8 cellular contexts compared by ENCODE assay signal in the genomic region with DNA sequence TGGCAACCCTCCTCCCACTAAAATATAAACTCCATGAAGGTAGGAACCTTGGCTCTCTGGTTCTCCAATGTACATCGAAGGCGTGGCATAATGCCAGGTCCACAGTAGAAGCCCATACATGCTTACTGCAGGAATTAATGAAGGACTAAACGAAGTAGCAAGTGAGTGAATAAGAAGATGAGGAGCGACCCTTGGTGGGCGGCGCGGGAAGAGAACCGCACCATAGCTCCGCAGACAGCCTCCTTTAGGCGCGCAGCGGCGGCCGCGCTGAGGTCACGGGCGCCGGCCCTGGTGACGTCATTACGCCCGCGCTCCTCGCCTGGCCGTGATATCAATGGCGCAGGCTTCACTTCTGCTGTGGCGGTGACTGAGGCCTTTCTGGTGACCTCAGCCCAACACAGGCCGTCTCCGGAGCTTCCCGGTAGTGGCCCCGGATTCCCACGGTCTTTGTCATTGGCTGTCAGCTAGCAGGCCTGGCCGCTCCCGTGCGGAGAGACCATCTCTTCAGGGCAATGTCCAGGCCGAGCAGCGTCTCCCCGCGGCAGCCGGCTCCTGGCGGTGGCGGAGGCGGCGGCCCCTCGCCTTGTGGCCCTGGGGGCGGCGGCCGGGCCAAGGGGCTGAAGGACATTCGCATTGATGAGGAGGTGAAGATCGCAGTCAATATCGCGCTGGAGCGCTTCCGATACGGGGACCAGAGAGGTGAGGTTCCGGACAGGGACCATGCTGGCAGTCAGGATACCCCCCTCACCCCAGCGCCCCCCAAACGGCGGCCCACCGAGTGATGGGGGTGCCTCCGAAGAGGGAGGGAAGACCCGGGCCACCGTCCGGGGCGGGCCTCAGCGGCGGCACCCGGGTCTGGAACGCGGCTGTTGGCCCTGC. TPM values are rescaled to one million over a fixed set of nuclear protein-coding genes. Genes with fewer than 3 reads are reported as not detected.
DNase-seq lines count a peak whose midpoint lies in the region; ATAC-seq and TF ChIP-seq lines count a peak whose summit lies in the region.

A gene (plus strand): TSS at position 311 of the 879 bp plus-strand sequence. CDS start 202 bp downstream, at position 513.

- H3K27ac ChIP-seq in adrenal gland (peak within 1 kb of the TSS; percentile 58 to 96 (median 95)), heart right ventricle (peak within 1 kb of the TSS; percentile 72 to 97 (median 95))

- peak within 1 kb of the TSS; percentile 92 to 93 (median 92) for H3K4me3 Mint-ChIP-seq in T-cell
- H3K4me3 Mint-ChIP-seq in progenitor cell of endocrine pancreas (ENCODE audit: low read depth): peak within 1 kb of the TSS; percentile 86

- TF ChIP-seq POLR2A in adrenal gland (IDR thresholded peaks at IDR 0.05): peak; percentile 56 to 84

- H3K27me3 ChIP-seq in adrenal gland: no peaks in the 10 kb centered on the region
- peaks cover 0 to 18% (median 0%) of the 10 kb centered on the region in 7 donors for H3K27me3 ChIP-seq in heart right ventricle

- H3K36me3 Mint-ChIP-seq in T-cell (peaks cover 8% of the 10 kb centered on the region), progenitor cell of endocrine pancreas (ENCODE audit: insufficient read depth) (peaks cover 3% of the 10 kb centered on the region)

- CTCF ChIA-PET in T-cell (lab: Charles Lee): interaction anchor here in 1 of 2 donors (0.6 to 1.7 kb wide), 4 partner anchors 30 to 537 kb away, joined by 3 to 6 read pairs (median 4); no protein-coding TSS in a partner anchor

- H3K4me1 ChIP-seq in adrenal gland (replicated peaks in 1 of 2): peaks cover 0 to 31% of the 10 kb centered on the region in 2 donors
- peaks cover 0 to 36% (median 26%) of the 10 kb centered on the region in 9 donors for H3K4me1 ChIP-seq in heart right ventricle

- intact Hi-C loops in adrenal gland (cut with DNase I): loop anchor here in 1 of 2 donors (10.0 kb wide), 1 partner anchor 529 kb away; no protein-coding TSS in a partner anchor
- intact Hi-C loops in heart right ventricle (cut with DNase I): loop anchor here in 9 of 10 donors (1.0 to 10.0 kb wide), 12 partner anchors 133 to 536 kb away; a partner anchor contains a TSS

- DNase-seq in NCI-H128 (lab: John Stamatoyannopoulos, UW; ENCODE audit: unreplicated experiment) (peak; percentile 29), T-cell (peak; percentile 75 to 91 (median 86)), adrenal gland (peak; percentile 86 to 95 (median 91)), heart right ventricle (peak; percentile 88 to 89), progenitor cell of endocrine pancreas (ENCODE audit: low spot score, unreplicated experiment) (peak; percentile 79), ureter (ENCODE audit: low spot score) (peak; percentile 86)

- POLR2A ChIA-PET in T-cell (lab: Charles Lee): interaction anchor here (0.5 to 1.4 kb wide), 4 partner anchors 9 to 534 kb away, joined by 3 to 5 read pairs (median 4); no protein-coding TSS in a partner anchor

- peaks cover 35 to 39% (median 36%) of the 10 kb centered on the region in 3 donors for H3K4me1 Mint-ChIP-seq in T-cell
- H3K4me1 Mint-ChIP-seq in progenitor cell of endocrine pancreas (ENCODE audit: low read depth): peaks cover 13% of the 10 kb centered on the region

- peaks cover 9 to 13% of the 10 kb centered on the region in 2 donors for H3K27me3 Mint-ChIP-seq in T-cell
- H3K27me3 Mint-ChIP-seq in progenitor cell of endocrine pancreas: peaks cover 6% of the 10 kb centered on the region

- 0 to 1% (median 0%) methylated on average over 33 to 69 of the region's 69 CpGs for WGBS in adrenal gland, 4 donors
- WGBS in heart right ventricle, 2 donors: 0 to 1% methylated on average over 69 of the region's 69 CpGs

- H3K9me3 ChIP-seq in adrenal gland (replicated peaks in 1 of 3): no peaks in the 10 kb centered on the region
- H3K9me3 ChIP-seq in heart right ventricle: no peaks in the 10 kb centered on the region

- H3K27ac Mint-ChIP-seq in T-cell: peak within 1 kb of the TSS; percentile 83 to 95
- peak within 1 kb of the TSS; percentile 98 for H3K27ac Mint-ChIP-seq in progenitor cell of endocrine pancreas

- H3K36me3 ChIP-seq in adrenal gland (replicated peaks in 1 of 2) (no peaks in the 10 kb centered on the region), heart right ventricle (peaks cover 0 to 28% (median 0%) of the 10 kb centered on the region in 9 donors)

- TF ChIP-seq CTCF in GM12875 (IDR thresholded peaks at IDR 0.05; ENCODE audit: borderline replicate concordance, insufficient read depth, low read depth, low read length) (peak; percentile 19; the same call in 1 of the 2 replicates), adrenal gland (IDR thresholded peaks at IDR 0.05) (peak in 1 of 6 experiments; percentile 8), heart right ventricle (IDR thresholded peaks at IDR 0.05) (peak in 7 of 9 donors; percentile 5 to 55 (median 42)), progenitor cell of endocrine pancreas (IDR thresholded peaks at IDR 0.05; ENCODE audit: unreplicated experiment) (peak; percentile 51)

- H3K9me3 Mint-ChIP-seq in T-cell (no peaks in the 10 kb centered on the region), progenitor cell of endocrine pancreas (ENCODE audit: low read depth) (no peaks in the 10 kb centered on the region)

- ATAC-seq in HG02759 (IDR thresholded peaks at IDR 0.05; ENCODE audit: unreplicated experiment): peak; percentile 99
- peak; percentile 98 to 99 (median 99) for ATAC-seq in T-cell (replicated peaks in 1 of 4)
- peak; percentile 98 to 99 (median 98) for ATAC-seq in heart right ventricle

- peak within 1 kb of the TSS; percentile 70 for H3K4me3 ChIP-seq in GM12875 (ENCODE audit: low read depth, low read length)
- peak within 1 kb of the TSS; percentile 7 to 99 (median 69) for H3K4me3 ChIP-seq in adrenal gland
- H3K4me3 ChIP-seq in heart right ventricle: peak within 1 kb of the TSS; percentile 65 to 93 (median 86)

RNA-seq across cellular contexts. Expression of the gene that starts here (rescaled TPM):
- total RNA-seq in T-cell (10 to 100 TPM; 31.5 to 52.0 (median 38.2) TPM), adrenal gland (10 to 100 TPM; 10.3 to 33.9 (median 23.6) TPM), heart right ventricle (10 to 100 TPM; 10.6 to 20.9 (median 14.0) TPM), progenitor cell of endocrine pancreas (37.3 and 41.2 TPM in 2 replicates), ureter (42.8 TPM)
- polyA plus RNA-seq in adrenal gland (10 to 100 TPM; 12.3 to 24.1 (median 12.6) TPM), heart right ventricle (10 to 100 TPM in 1 of 2 donors, 1 to 10 TPM in 1; 4.9 to 12.7 TPM)

Comparison
In these comparisons a context has a peak if more than half of its experiments do, and no peak if none do; other contexts are left out.
1. Peak in every context shown above with its lines: DNase-seq, ATAC-seq, H3K4me3 ChIP-seq and H3K27ac ChIP-seq.
2. DNase-seq: peak in every context shown above with its lines; median percentile 91 in adrenal gland; 88 in heart right ventricle; 86 in T-cell; 86 in ureter; 79 in progenitor cell of endocrine pancreas; 29 in NCI-H128.